Comparison of ENCODE assay signal across 1 cellular context in the genomic region with DNA sequence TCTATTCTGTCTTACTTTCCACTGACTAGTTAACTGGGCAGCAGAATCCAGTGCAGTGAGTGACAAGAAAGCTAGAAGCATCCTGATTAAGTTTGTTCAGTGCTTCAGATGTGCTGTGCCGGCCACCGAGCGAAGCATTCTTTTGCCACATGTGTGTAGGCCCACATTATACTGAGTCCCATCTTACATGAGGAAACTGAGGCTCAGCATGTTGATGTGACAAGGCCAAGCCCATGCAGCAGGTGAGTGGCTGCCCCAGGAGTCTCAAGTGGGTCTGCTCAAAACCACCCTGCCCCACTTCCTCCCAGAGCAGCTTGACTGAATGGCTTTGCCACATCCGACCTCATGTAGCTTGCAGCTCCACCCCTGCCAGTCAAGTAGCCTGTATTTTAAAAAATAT.
TF ChIP-seq lines count a peak whose summit lies in the region.

No MANE protein-coding gene starts in this region.

TF ChIP-seq in GM12878, 131 proteins besides CTCF, POLR2A, EP300 and RAD21 (continued from another document):
- TF ChIP-seq SPI1 (IDR thresholded peaks at IDR 0.05; ENCODE audit: borderline replicate concordance, insufficient read depth, low read depth, low read length) = peak; percentile 41; the same call in 1 of the 2 replicates
- no peak for TF ChIP-seq MLLT1 (IDR thresholded peaks at IDR 0.05)
- TF ChIP-seq POU2F2 (IDR thresholded peaks at IDR 0.05; ENCODE audit: borderline replicate concordance, low read depth, low read length) = 0 out of 3 replicates have a peak, but pooled peaks have one; percentile 48
- TF ChIP-seq NFIC (IDR thresholded peaks at IDR 0.05; ENCODE audit: low read depth, low read length) = no peak
- TF ChIP-seq, protein P1, sequence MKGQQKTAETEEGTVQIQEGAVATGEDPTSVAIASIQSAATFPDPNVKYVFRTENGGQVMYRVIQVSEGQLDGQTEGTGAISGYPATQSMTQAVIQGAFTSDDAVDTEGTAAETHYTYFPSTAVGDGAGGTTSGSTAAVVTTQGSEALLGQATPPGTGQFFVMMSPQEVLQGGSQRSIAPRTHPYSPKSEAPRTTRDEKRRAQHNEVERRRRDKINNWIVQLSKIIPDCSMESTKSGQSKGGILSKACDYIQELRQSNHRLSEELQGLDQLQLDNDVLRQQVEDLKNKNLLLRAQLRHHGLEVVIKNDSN (IDR thresholded peaks at IDR 0.05; ENCODE audit: borderline replicate concordance, extremely low read length, insufficient read depth, low read depth, low read length) = no peak
- TF ChIP-seq CHD2 (IDR thresholded peaks at IDR 0.05; ENCODE audit: borderline replicate concordance, low read depth, low read length) = no peak
- TF ChIP-seq CREB1 (IDR thresholded peaks at IDR 0.05; ENCODE audit: low read depth) = no peak
- no peak for TF ChIP-seq MTA2 (IDR thresholded peaks at IDR 0.05; ENCODE audit: low read depth)
- no peak for TF ChIP-seq CEBPB (IDR thresholded peaks at IDR 0.05; ENCODE audit: borderline replicate concordance in 1 of 2, low read depth in 2 of 2, low read length in 2 of 2)
